ENCODE assay signal across 16 cellular contexts in genomic region chr20:56428881-56429280, GRCh38. TPM values are rescaled to one million over a fixed set of nuclear protein-coding genes. Genes with fewer than 3 reads are reported as not detected.
A peak's percentile ranks its signal among the peaks of the same experiment; 100 is the strongest.
DNase-seq lines count a peak whose midpoint lies in the region; ATAC-seq and TF ChIP-seq lines count a peak whose summit lies in the region.
"Had no signal": no experiment of that assay in that cellular context is flagged by ENCODE, and none has a peak within 500 bp of the region (broad histone marks: within the 10 kb centered on the region; RNA-seq: fewer than 3 reads in every experiment).

No MANE protein-coding gene starts in this region.

- H3K27me3 ChIP-seq in esophagus muscularis mucosa: no peaks in the 10 kb centered on the region
- H3K27me3 ChIP-seq in spleen (replicated peaks in 1 of 7): no peaks in the 10 kb centered on the region

- peak overlapping the region; percentile 92 for H3K27ac Mint-ChIP-seq in activated T-cell treated with anti-CD3 and anti-CD28 coated beads, Interleukin-2, amount 50 U/mL, for 24 hours

- intact Hi-C loops in esophagus muscularis mucosa (cut with DNase I) (no loop called here), spleen (cut with DNase I; ENCODE audit: low total_unique reads) (no loop called here)

- no peak for TF ChIP-seq POLR2A in esophagus muscularis mucosa (IDR thresholded peaks at IDR 0.05; ENCODE audit: low read depth)
- no peak for TF ChIP-seq POLR2A in spleen (IDR thresholded peaks at IDR 0.05)

- H3K4me3 Mint-ChIP-seq in activated T-cell treated with anti-CD3 and anti-CD28 coated beads, Interleukin-2, amount 50 U/mL, for 24 hours: peak overlapping the region; percentile 60

- H3K27me3 Mint-ChIP-seq in activated T-cell treated with anti-CD3 and anti-CD28 coated beads, Interleukin-2, amount 50 U/mL, for 24 hours: no peaks in the 10 kb centered on the region

- H3K27ac ChIP-seq in VCaP (peak overlapping the region; percentile 50), esophagus muscularis mucosa (replicated peaks in 1 of 4) (peak overlapping the region in 3 of 4 donors; percentile 6 to 46 (median 14)), spleen (peak overlapping the region in 7 of 8 donors; percentile 58 to 84 (median 68))

- 58% methylated on average over 8 of the region's 8 CpGs for WGBS in esophagus muscularis mucosa
- 49 to 77% (median 65%) methylated on average over 8 of the region's 8 CpGs for WGBS in spleen, 5 donors

- H3K36me3 Mint-ChIP-seq in activated T-cell treated with anti-CD3 and anti-CD28 coated beads, Interleukin-2, amount 50 U/mL, for 24 hours (ENCODE audit: low read depth): no peaks in the 10 kb centered on the region

- H3K36me3 ChIP-seq in esophagus muscularis mucosa (no peaks in the 10 kb centered on the region), spleen (no peaks in the 10 kb centered on the region)

- TF ChIP-seq CTCF in VCaP (conservative IDR thresholded peaks at IDR 0.05) (no peak), esophagus muscularis mucosa (IDR thresholded peaks at IDR 0.05) (no peak), spleen (IDR thresholded peaks at IDR 0.05 in 8 of 11, conservative IDR thresholded peaks at IDR 0.05 in 3 of 11) (no peak)

- DNase-seq in activated T-cell treated with anti-CD3 and anti-CD28 coated beads, Interleukin-2, amount 50 U/mL, for 24 hours: no peak
- no peak for DNase-seq in activated T-cell treated with anti-CD3 and anti-CD28 coated beads for 4 hours
- DNase-seq in esophagus muscularis mucosa (ENCODE audit: extremely low spot score): no peak
- DNase-seq in spleen: no peak
- DNase-seq in iPS-NIHi11 (ENCODE audit: low spot score): no peak
- DNase-seq: left cardiac atrium, NCI-H1048, NCI-H446 treated with DMSO at 0.1 percent for 48 hours, occipital lobe, PC-3, SW 1271 had no signal

- H3K9me3 ChIP-seq in esophagus muscularis mucosa (no peaks in the 10 kb centered on the region), spleen (no peaks in the 10 kb centered on the region)

- no peak overlapping the region for H3K4me3 ChIP-seq in esophagus muscularis mucosa
- H3K4me3 ChIP-seq in spleen: peak overlapping the region in 3 of 8 donors; percentile 8 to 40 (median 16)

- H3K9me3 Mint-ChIP-seq in activated T-cell treated with anti-CD3 and anti-CD28 coated beads, Interleukin-2, amount 50 U/mL, for 24 hours: no peaks in the 10 kb centered on the region

- TF ChIP-seq EP300 in esophagus muscularis mucosa (IDR thresholded peaks at IDR 0.05): no peak

- H3K4me1 ChIP-seq in esophagus muscularis mucosa (peaks cover 6 to 44% (median 37%) of the 10 kb centered on the region in 4 donors), spleen (peaks cover 10 to 86% (median 40%) of the 10 kb centered on the region in 6 donors)

- ATAC-seq in HG03457 (IDR thresholded peaks at IDR 0.05; ENCODE audit: unreplicated experiment) (no peak), HG02938 (IDR thresholded peaks at IDR 0.05; ENCODE audit: unreplicated experiment) (no peak)
- ATAC-seq: HCT116, left cardiac atrium, PC-3 had no signal

- H3K4me1 Mint-ChIP-seq in activated T-cell treated with anti-CD3 and anti-CD28 coated beads, Interleukin-2, amount 50 U/mL, for 24 hours (ENCODE audit: low read depth): peaks cover 70% of the 10 kb centered on the region

RNA-seq across cellular contexts. Expression of gene CASS4, which starts 16.8 kb away (rescaled TPM):
- total RNA-seq in esophagus muscularis mucosa (1 to 10 TPM; 3.1 to 8.1 (median 5.4) TPM), spleen (10 to 100 TPM; 10.3 to 15.5 (median 12.5) TPM)
- 1 to 10 TPM; 1.2 to 1.9 (median 1.6) TPM for polyA plus RNA-seq in spleen
- total RNA-seq: HT1080 had no signal

RNA-seq across cellular contexts. Expression of gene CSTF1, which starts 36.4 kb away (rescaled TPM):
- total RNA-seq in esophagus muscularis mucosa (10 to 100 TPM; 16.2 to 22.9 (median 20.7) TPM), spleen (10 to 100 TPM; 24.4 to 45.0 (median 32.9) TPM)
- 10 to 100 TPM in 2 of 3 donors, 1 to 10 TPM in 1; 9.8 to 13.8 (median 10.9) TPM for polyA plus RNA-seq in spleen

RNA-seq across cellular contexts. Expression of gene AURKA, which starts 36.9 kb away (rescaled TPM):
- 1 to 10 TPM in 3 of 4 donors, under 1 TPM in 1; 0.66 to 2.1 (median 1.4) TPM for total RNA-seq in esophagus muscularis mucosa
- 10 to 100 TPM in 1 of 7 donors, 1 to 10 TPM in 6; 3.0 to 10.0 (median 7.5) TPM for total RNA-seq in spleen
- polyA plus RNA-seq in spleen: 1 to 10 TPM; 1.6 to 7.2 (median 5.1) TPM

RNA-seq across cellular contexts. Expression of gene RTF2, which starts 39.5 kb away (rescaled TPM):
- 10 to 100 TPM; 71.0 to 93.3 (median 78.5) TPM for total RNA-seq in esophagus muscularis mucosa
- 10 to 100 TPM; 50.3 to 89.3 (median 72.7) TPM for total RNA-seq in spleen
- polyA plus RNA-seq in spleen: 10 to 100 TPM; 66.2 to 83.9 (median 83.8) TPM

Comparison
In these comparisons a context has a peak if more than half of its experiments do, and no peak if none do; other contexts are left out.
1. H3K27ac ChIP-seq: peak in every context shown above with its lines; median percentile 68 in spleen; 50 in VCaP; 14 in esophagus muscularis mucosa.